In the genomic region with DNA sequence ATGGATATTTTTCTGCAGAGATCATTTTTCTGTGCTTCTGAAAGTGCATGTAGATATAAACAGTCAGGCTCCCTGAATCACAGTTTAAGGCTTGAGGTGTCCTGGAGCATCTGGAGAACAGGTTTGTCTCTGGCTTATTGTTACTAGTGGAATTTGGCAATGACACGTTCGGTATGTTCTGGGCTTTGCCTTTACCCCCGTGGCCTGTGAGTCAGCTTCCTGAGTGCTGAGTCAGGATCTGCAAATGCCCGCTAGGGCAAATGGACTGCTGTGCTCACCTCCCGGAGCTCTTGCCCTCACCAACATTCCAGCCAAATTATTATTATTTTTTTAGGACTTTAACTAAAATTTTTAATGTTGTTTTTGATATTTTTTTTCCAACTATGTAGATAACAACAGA, we compare ENCODE assay signal across 8 cellular contexts.
DNase-seq lines count a peak whose midpoint lies in the region; ATAC-seq and TF ChIP-seq lines count a peak whose summit lies in the region.

No MANE protein-coding gene starts in this region.

- peak; percentile 52 to 56 for ATAC-seq in activated CD4-positive, CD25-positive, alpha-beta regulatory T cell treated with anti-CD3 and anti-CD28 coated beads, Interleukin-2, amount 50 U/mL, for 24 hours
- ATAC-seq in gastrocnemius medialis, result peak; percentile 97
- no peak for ATAC-seq in GM19452 (IDR thresholded peaks at IDR 0.05; ENCODE audit: unreplicated experiment)

- peaks cover 23% of the 10 kb centered on the region for H3K4me1 ChIP-seq in SJCRH30
- peaks cover 3 to 15% of the 10 kb centered on the region in 2 donors for H3K4me1 ChIP-seq in gastrocnemius medialis

- no peak for DNase-seq in activated CD4-positive, CD25-positive, alpha-beta regulatory T cell treated with anti-CD3 and anti-CD28 coated beads, Interleukin-2, amount 50 U/mL, for 72 hours
- DNase-seq in SJCRH30 (peak; percentile 60), fibroblast of peridontal ligament (ENCODE audit: extremely low read depth) (peak; percentile 97), gastrocnemius medialis (peak; percentile 60 to 84), DMS79 (lab: John Stamatoyannopoulos, UW) (no peak), NCI-H2107 treated with DMSO at 0.1 percent for 48 hours (lab: John Stamatoyannopoulos, UW; ENCODE audit: unreplicated experiment) (no peak)

- H3K4me3 ChIP-seq in SJCRH30 (no peak overlapping the region), gastrocnemius medialis (no peak overlapping the region)

- TF ChIP-seq POLR2A in gastrocnemius medialis (IDR thresholded peaks at IDR 0.05), result no peak

- H3K36me3 ChIP-seq in SJCRH30 (no peaks in the 10 kb centered on the region), gastrocnemius medialis (no peaks in the 10 kb centered on the region)

- H3K27ac ChIP-seq in SJCRH30 (no peak overlapping the region), gastrocnemius medialis (peak overlapping the region in 1 of 4 donors; percentile 3)

- no peaks in the 10 kb centered on the region for H3K27me3 ChIP-seq in SJCRH30
- no peaks in the 10 kb centered on the region for H3K27me3 ChIP-seq in gastrocnemius medialis

- intact Hi-C loops in gastrocnemius medialis (cut with DNase I; ENCODE audit: low total_unique reads), result no loop called here

- peak in 1 of 5 experiments; percentile 38 for TF ChIP-seq CTCF in gastrocnemius medialis (IDR thresholded peaks at IDR 0.05 in 4 of 5, conservative IDR thresholded peaks at IDR 0.05 in 1 of 5)

- in situ Hi-C loops in gastrocnemius medialis (cut with MboI; ENCODE audit: low sequenced_read_pairs in 4 of 4), result no loop called here

- H3K9me3 ChIP-seq in SJCRH30 (replicated peaks) (no peaks in the 10 kb centered on the region), gastrocnemius medialis (no peaks in the 10 kb centered on the region)

Comparison
In these comparisons a context has a peak if more than half of its experiments do, and no peak if none do; other contexts are left out.
1. DNase-seq: peak in SJCRH30 (2 of 2), fibroblast of peridontal ligament (single experiment) and gastrocnemius medialis (2 of 2); none in activated CD4-positive, CD25-positive, alpha-beta regulatory T cell treated with anti-CD3 and anti-CD28 coated beads, Interleukin-2, amount 50 U/mL, for 72 hours (single experiment), DMS79 (single experiment) and NCI-H2107 treated with DMSO at 0.1 percent for 48 hours (single experiment).